Comparison of ENCODE assay signal across 1 cellular context in genomic region chr11:69459848-69460539, GRCh38.
TF ChIP-seq lines count a peak whose summit lies in the region.

No MANE protein-coding gene starts in this region.

TF ChIP-seq in HepG2, 621 proteins besides CTCF, POLR2A, EP300 and RAD21:
- TF ChIP-seq ATF7-NPFF (CRISPR knock-in tag; IDR thresholded peaks at IDR 0.05; ENCODE audit: low read depth) (no peak), NFATC3 (CRISPR knock-in tag; IDR thresholded peaks at IDR 0.05) (no peak), CBFB (CRISPR knock-in tag; IDR thresholded peaks at IDR 0.05) (no peak), AFF4 (CRISPR knock-in tag; IDR thresholded peaks at IDR 0.05) (no peak), MTF1 (CRISPR knock-in tag; IDR thresholded peaks at IDR 0.05) (no peak), HNF1A (IDR thresholded peaks at IDR 0.05; ENCODE audit: low read depth) (no peak), HNF1A (CRISPR knock-in tag; IDR thresholded peaks at IDR 0.05; ENCODE audit: borderline replicate concordance) (no peak), PATZ1 (CRISPR knock-in tag; IDR thresholded peaks at IDR 0.05) (no peak), ARNT2 (CRISPR knock-in tag; IDR thresholded peaks at IDR 0.05; ENCODE audit: low read depth) (no peak), MTF2 (CRISPR knock-in tag; IDR thresholded peaks at IDR 0.05; ENCODE audit: borderline replicate concordance) (no peak), ZNF780A (CRISPR knock-in tag; IDR thresholded peaks at IDR 0.05) (no peak), POLR2G (IDR thresholded peaks at IDR 0.05; ENCODE audit: low read depth, low read length) (no peak), ZBTB8A (CRISPR knock-in tag; IDR thresholded peaks at IDR 0.05; ENCODE audit: borderline replicate concordance, low read depth) (no peak), DNMT1 (CRISPR knock-in tag; IDR thresholded peaks at IDR 0.05) (no peak), SSRP1 (CRISPR knock-in tag; IDR thresholded peaks at IDR 0.05) (no peak), SATB2 (CRISPR knock-in tag; IDR thresholded peaks at IDR 0.05) (no peak), HCFC1 (IDR thresholded peaks at IDR 0.05; ENCODE audit: low read depth, low read length) (no peak), FOXK2 (IDR thresholded peaks at IDR 0.05) (no peak), NFIB (CRISPR knock-in tag; IDR thresholded peaks at IDR 0.05; ENCODE audit: borderline replicate concordance) (no peak), SOX13 (IDR thresholded peaks at IDR 0.05) (no peak), SOX13 (CRISPR knock-in tag; conservative IDR thresholded peaks at IDR 0.05 in 1 of 2, IDR thresholded peaks at IDR 0.05 in 1 of 2) (peak in 1 of 2 experiments; percentile 37; a peak in 1 of 4 replicates), CHD4 (IDR thresholded peaks at IDR 0.05; ENCODE audit: borderline replicate concordance, low read length) (no peak), ZSCAN22 (CRISPR knock-in tag; IDR thresholded peaks at IDR 0.05) (no peak), ZBTB44 (CRISPR knock-in tag; IDR thresholded peaks at IDR 0.05) (no peak), YEATS2 (CRISPR knock-in tag; IDR thresholded peaks at IDR 0.05; ENCODE audit: borderline replicate concordance) (no peak), ZNF644 (CRISPR knock-in tag; IDR thresholded peaks at IDR 0.05; ENCODE audit: low read depth) (peak; percentile 69), PRDM4 (CRISPR knock-in tag; IDR thresholded peaks at IDR 0.05; ENCODE audit: borderline replicate concordance) (no peak), THAP11 (CRISPR knock-in tag; IDR thresholded peaks at IDR 0.05) (no peak), ZNF274 (CRISPR knock-in tag; IDR thresholded peaks at IDR 0.05) (no peak), ARID5B (CRISPR knock-in tag; IDR thresholded peaks at IDR 0.05) (peak; percentile 41; the same call in 1 of the 2 replicates), ZNF580 (CRISPR knock-in tag; IDR thresholded peaks at IDR 0.05; ENCODE audit: borderline replicate concordance, low read depth) (no peak), PHF8 (CRISPR knock-in tag; IDR thresholded peaks at IDR 0.05) (no peak), HNF4A (CRISPR knock-in tag; IDR thresholded peaks at IDR 0.05) (peak; percentile 61), FOXA3 (CRISPR knock-in tag; IDR thresholded peaks at IDR 0.05) (peak; percentile 27; the same call in 1 of the 2 replicates), TCF7L2 (IDR thresholded peaks at IDR 0.05; ENCODE audit: low read depth, low read length) (no peak), MBD4 (IDR thresholded peaks at IDR 0.05; ENCODE audit: borderline replicate concordance, low read length) (no peak), CREBL2 (CRISPR knock-in tag; IDR thresholded peaks at IDR 0.05; ENCODE audit: borderline replicate concordance) (no peak), FOSL2 (CRISPR knock-in tag; IDR thresholded peaks at IDR 0.05) (no peak), IRF2 (CRISPR knock-in tag; IDR thresholded peaks at IDR 0.05) (no peak), MYPOP (CRISPR knock-in tag; IDR thresholded peaks at IDR 0.05) (no peak)
